14 cellular contexts compared by ENCODE assay signal in genomic region chr7:74103219-74103772, GRCh38. TPM values are rescaled to one million over a fixed set of nuclear protein-coding genes. Genes with fewer than 3 reads are reported as not detected.
DNase-seq lines count a peak whose midpoint lies in the region; ATAC-seq and TF ChIP-seq lines count a peak whose summit lies in the region.
"Had no signal": no experiment of that assay in that cellular context is flagged by ENCODE, and none has a peak within 500 bp of the region (broad histone marks: within the 10 kb centered on the region; RNA-seq: fewer than 3 reads in every experiment).

No MANE protein-coding gene starts in this region.

- no peaks in the 10 kb centered on the region for H3K9me3 Mint-ChIP-seq in naive thymus-derived CD8-positive, alpha-beta T cell

- H3K27me3 ChIP-seq in HCT116 (ENCODE audit: insufficient read depth, low read length), result no peaks in the 10 kb centered on the region
- no peaks in the 10 kb centered on the region for H3K27me3 ChIP-seq in PC-3 (ENCODE audit: low read length)
- no peaks in the 10 kb centered on the region for H3K27me3 ChIP-seq in suprapubic skin
- no peaks in the 10 kb centered on the region for H3K27me3 ChIP-seq in gastrocnemius medialis

- TF ChIP-seq RAD21 in HCT116 (IDR thresholded peaks at IDR 0.05; ENCODE audit: low read depth), result no peak

- no peak overlapping the region for H3K27ac Mint-ChIP-seq in naive thymus-derived CD8-positive, alpha-beta T cell

- H4K20me1 ChIP-seq in HCT116 (ENCODE audit: insufficient read depth) (no peaks in the 10 kb centered on the region), PC-3 (ENCODE audit: low read length) (no peaks in the 10 kb centered on the region)

- no peak overlapping the region for H3K4me3 ChIP-seq in HCT116 (replicated peaks in 1 of 2; ENCODE audit: low read depth in 1 of 2, low read length in 2 of 2)
- no peak overlapping the region for H3K4me3 ChIP-seq in PC-3 (ENCODE audit: low read length)
- no peak overlapping the region for H3K4me3 ChIP-seq in suprapubic skin
- no peak overlapping the region for H3K4me3 ChIP-seq in gastrocnemius medialis

- CTCF ChIA-PET in HCT116 (lab: Charles Lee), result no interaction called here
- CTCF ChIA-PET in PC-3 (lab: Charles Lee), result no interaction called here

- peaks cover 0 to 9% (median 1%) of the 10 kb centered on the region in 4 donors for H3K4me1 Mint-ChIP-seq in naive thymus-derived CD8-positive, alpha-beta T cell

- TF ChIP-seq POLR2A in HCT116 (IDR thresholded peaks at IDR 0.05; ENCODE audit: borderline replicate concordance, extremely low read depth, insufficient read depth, insufficient read length), result no peak
- no peak for TF ChIP-seq POLR2A in suprapubic skin (IDR thresholded peaks at IDR 0.05)
- TF ChIP-seq POLR2A in gastrocnemius medialis (IDR thresholded peaks at IDR 0.05), result no peak

- in situ Hi-C loops in gastrocnemius medialis (cut with MboI; ENCODE audit: low sequenced_read_pairs in 4 of 4), result no loop called here

- ATAC-seq in HCT116 (no peak), PC-3 (no peak), gastrocnemius medialis (no peak)
- ATAC-seq in naive thymus-derived CD8-positive, alpha-beta T cell, result no peak

- DNase-seq in HCT116 (ENCODE audit: low read depth, low spot score) (no peak), PC-3 (peak; percentile 27), epithelial cell of prostate (ENCODE audit: low read depth, low spot score) (peak; percentile 44), suprapubic skin (ENCODE audit: low spot score in 2 of 2) (no peak), gastrocnemius medialis (no peak), kidney glomerular epithelial cell (lab: John Stamatoyannopoulos, UW) (no peak)
- no peak for DNase-seq in naive thymus-derived CD8-positive, alpha-beta T cell
- DNase-seq: DMS79 treated with DMSO at 0.1 percent for 48 hours, KBM-7, NCI-H1417, NCI-H187, NCI-H2107, NCI-H510A treated with DMSO at 0.1 percent for 48 hours, NCI-H774 had no signal

- POLR2A ChIA-PET in HCT116 (lab: Charles Lee) (no interaction called here), PC-3 (lab: Charles Lee; ENCODE audit: unreplicated experiment) (no interaction called here)
- POLR2A ChIA-PET in naive thymus-derived CD8-positive, alpha-beta T cell (lab: Charles Lee), result no interaction called here

- TF ChIP-seq CTCF in HCT116 (IDR thresholded peaks at IDR 0.05 in 2 of 3, conservative IDR thresholded peaks at IDR 0.05 in 1 of 3; ENCODE audit: borderline replicate concordance in 1 of 3, insufficient read depth in 1 of 3, low read depth in 2 of 3, low read length in 2 of 3) (no peak), PC-3 (conservative IDR thresholded peaks at IDR 0.05; ENCODE audit: low read depth, low read length) (no peak), suprapubic skin (IDR thresholded peaks at IDR 0.05) (no peak), gastrocnemius medialis (IDR thresholded peaks at IDR 0.05 in 4 of 5, conservative IDR thresholded peaks at IDR 0.05 in 1 of 5) (no peak)

- no TSS peak for BruUV-seq in HCT116 (replicated peaks; lab: Mats Ljungman, UMichigan)
- BruUV-seq in PC-3 (replicated peaks; lab: Mats Ljungman, UMichigan), result no TSS peak

- peaks cover 0 to under 1% of the 10 kb centered on the region in 2 experiments; a peak in 1 of 4 replicates for H3K9me3 ChIP-seq in HCT116 (ENCODE audit: control insufficient read depth in 1 of 2, insufficient read depth in 1 of 2, low read depth in 1 of 2, low read length in 2 of 2)
- H3K9me3 ChIP-seq in PC-3 (ENCODE audit: low read length), result no peaks in the 10 kb centered on the region
- no peaks in the 10 kb centered on the region for H3K9me3 ChIP-seq in suprapubic skin
- no peaks in the 10 kb centered on the region for H3K9me3 ChIP-seq in gastrocnemius medialis

- H3F3A ChIP-seq in PC-3 (ENCODE audit: low read length, unreplicated experiment), result no peaks in the 10 kb centered on the region

- peaks cover 32 to 40% of the 10 kb centered on the region in 2 experiments; a peak in 3 of 4 replicates for H3K36me3 ChIP-seq in HCT116 (ENCODE audit: control insufficient read depth in 1 of 2, insufficient read depth in 2 of 2, low read length in 2 of 2)
- peaks cover 7% of the 10 kb centered on the region; the same call in 1 of the 2 replicates for H3K36me3 ChIP-seq in PC-3 (ENCODE audit: low read depth, low read length)
- H3K36me3 ChIP-seq in suprapubic skin, result peaks cover 47% of the 10 kb centered on the region
- H3K36me3 ChIP-seq in gastrocnemius medialis, result peaks cover 0 to 54% of the 10 kb centered on the region in 2 donors

- H3K27me3 Mint-ChIP-seq in naive thymus-derived CD8-positive, alpha-beta T cell, result no peaks in the 10 kb centered on the region

- H3K4me2 ChIP-seq in HCT116 (ENCODE audit: low read length) (0 out of 2 replicates have a peak overlapping the region, but pooled peaks have one; percentile 55), PC-3 (ENCODE audit: low read length) (no peak overlapping the region)

- H3K79me2 ChIP-seq in HCT116 (ENCODE audit: insufficient read depth, low read length) (no peaks in the 10 kb centered on the region), PC-3 (ENCODE audit: low read length) (no peaks in the 10 kb centered on the region)

- RAD21 ChIA-PET in HCT116 (lab: Charles Lee; ENCODE audit: low non-redundant PET in 1 of 2, low total read pairs in 2 of 2, uncharacterized antibody in 2 of 2, unreplicated experiment in 2 of 2), result interaction anchor here in 1 of 2 experiments (0.7 kb wide), 1 partner anchor 30 kb away, joined by 7 read pairs; no protein-coding TSS in a partner anchor

- H3K9ac ChIP-seq in HCT116 (ENCODE audit: low read length) (no peak overlapping the region), PC-3 (ENCODE audit: low read length) (no peak overlapping the region)

- H3K36me3 Mint-ChIP-seq in naive thymus-derived CD8-positive, alpha-beta T cell, result peaks cover 0 to 63% (median 16%) of the 10 kb centered on the region in 3 donors

- no peak overlapping the region for H3K4me3 Mint-ChIP-seq in naive thymus-derived CD8-positive, alpha-beta T cell

- H3K9me2 ChIP-seq in HCT116 (ENCODE audit: insufficient read depth) (no peaks in the 10 kb centered on the region), PC-3 (replicated peaks; ENCODE audit: low read length) (no peaks in the 10 kb centered on the region)

- no peak overlapping the region for H2AFZ ChIP-seq in HCT116 (ENCODE audit: low read depth, low read length, poor library complexity, severe bottlenecking)
- no peak overlapping the region for H2AFZ ChIP-seq in PC-3 (ENCODE audit: low read length)

- H3K4me1 ChIP-seq in HCT116 (ENCODE audit: control insufficient read depth in 1 of 2, insufficient read depth in 2 of 2, low read length in 2 of 2) (peaks cover 26 to 30% of the 10 kb centered on the region in 2 experiments), PC-3 (ENCODE audit: insufficient read depth, low read length) (peaks cover 25% of the 10 kb centered on the region), suprapubic skin (peaks cover 28% of the 10 kb centered on the region), gastrocnemius medialis (peaks cover 9% of the 10 kb centered on the region in 2 donors)

- H3K27ac ChIP-seq in HCT116 (ENCODE audit: low read depth, low read length) (peak overlapping the region; percentile 73; the same call in 1 of the 2 replicates), PC-3 (ENCODE audit: low read length) (no peak overlapping the region), epithelial cell of prostate (peak overlapping the region; percentile 56), suprapubic skin (peak overlapping the region; percentile 64), gastrocnemius medialis (peak overlapping the region in 2 of 4 donors; percentile 47 to 70)

- TF ChIP-seq EP300 in suprapubic skin (IDR thresholded peaks at IDR 0.05), result no peak

- intact Hi-C loops in HCT116 (cut with micrococcal nuclease), result no loop called here
- intact Hi-C loops in PC-3 (cut with micrococcal nuclease), result no loop called here
- intact Hi-C loops in gastrocnemius medialis (cut with DNase I; ENCODE audit: low total_unique reads), result no loop called here

- 71% methylated on average over 6 of the region's 6 CpGs for WGBS in suprapubic skin

TF ChIP-seq in HCT116, 20 proteins besides CTCF, POLR2A, EP300 and RAD21:
- TF ChIP-seq ELF1 (IDR thresholded peaks at IDR 0.05; ENCODE audit: borderline replicate concordance, low read depth) (no peak), JUND (IDR thresholded peaks at IDR 0.05) (no peak), ZFX (IDR thresholded peaks at IDR 0.05) (no peak), SP1 (IDR thresholded peaks at IDR 0.05; ENCODE audit: low read depth) (no peak), CBX3 (IDR thresholded peaks at IDR 0.05; ENCODE audit: low read depth) (no peak), EGR1 (IDR thresholded peaks at IDR 0.05; ENCODE audit: low read depth) (no peak)
- TF ChIP-seq, protein P1, sequence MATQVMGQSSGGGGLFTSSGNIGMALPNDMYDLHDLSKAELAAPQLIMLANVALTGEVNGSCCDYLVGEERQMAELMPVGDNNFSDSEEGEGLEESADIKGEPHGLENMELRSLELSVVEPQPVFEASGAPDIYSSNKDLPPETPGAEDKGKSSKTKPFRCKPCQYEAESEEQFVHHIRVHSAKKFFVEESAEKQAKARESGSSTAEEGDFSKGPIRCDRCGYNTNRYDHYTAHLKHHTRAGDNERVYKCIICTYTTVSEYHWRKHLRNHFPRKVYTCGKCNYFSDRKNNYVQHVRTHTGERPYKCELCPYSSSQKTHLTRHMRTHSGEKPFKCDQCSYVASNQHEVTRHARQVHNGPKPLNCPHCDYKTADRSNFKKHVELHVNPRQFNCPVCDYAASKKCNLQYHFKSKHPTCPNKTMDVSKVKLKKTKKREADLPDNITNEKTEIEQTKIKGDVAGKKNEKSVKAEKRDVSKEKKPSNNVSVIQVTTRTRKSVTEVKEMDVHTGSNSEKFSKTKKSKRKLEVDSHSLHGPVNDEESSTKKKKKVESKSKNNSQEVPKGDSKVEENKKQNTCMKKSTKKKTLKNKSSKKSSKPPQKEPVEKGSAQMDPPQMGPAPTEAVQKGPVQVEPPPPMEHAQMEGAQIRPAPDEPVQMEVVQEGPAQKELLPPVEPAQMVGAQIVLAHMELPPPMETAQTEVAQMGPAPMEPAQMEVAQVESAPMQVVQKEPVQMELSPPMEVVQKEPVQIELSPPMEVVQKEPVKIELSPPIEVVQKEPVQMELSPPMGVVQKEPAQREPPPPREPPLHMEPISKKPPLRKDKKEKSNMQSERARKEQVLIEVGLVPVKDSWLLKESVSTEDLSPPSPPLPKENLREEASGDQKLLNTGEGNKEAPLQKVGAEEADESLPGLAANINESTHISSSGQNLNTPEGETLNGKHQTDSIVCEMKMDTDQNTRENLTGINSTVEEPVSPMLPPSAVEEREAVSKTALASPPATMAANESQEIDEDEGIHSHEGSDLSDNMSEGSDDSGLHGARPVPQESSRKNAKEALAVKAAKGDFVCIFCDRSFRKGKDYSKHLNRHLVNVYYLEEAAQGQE (IDR thresholded peaks at IDR 0.05; ENCODE audit: low read depth), result no peak
TF ChIP-seq in HCT116: peak in this region for 0.

RNA-seq across cellular contexts. Expression of gene LIMK1, which starts 19.7 kb away (rescaled TPM):
- total RNA-seq in HCT116 (2021; ENCODE audit: unreplicated experiment) (56.3 TPM), PC-3 (2014; rRNA removed) (40.3 and 54.3 TPM in 2 replicates), suprapubic skin (10 to 100 TPM; 12.8 to 21.5 (median 17.2) TPM), gastrocnemius medialis (10 to 100 TPM; 15.3 to 56.4 (median 23.3) TPM)
- 43.5 and 53.3 TPM in 2 replicates for polyA plus RNA-seq in HCT116 (2012)
- total RNA-seq in naive thymus-derived CD8-positive, alpha-beta T cell, result 10 to 100 TPM; 14.1 to 14.6 TPM
- 1 to 10 TPM; 2.8 to 4.8 (median 3.4) TPM for polyA plus RNA-seq in naive thymus-derived CD8-positive, alpha-beta T cell

Comparison
In these comparisons a context has a peak if more than half of its experiments do, and no peak if none do; other contexts are left out.
1. DNase-seq: peak in PC-3 (single experiment) and epithelial cell of prostate (single experiment); none in HCT116 (single experiment), suprapubic skin (0 of 2), gastrocnemius medialis (0 of 2), naive thymus-derived CD8-positive, alpha-beta T cell (0 of 10) and kidney glomerular epithelial cell (single experiment).